In genomic region chr3:169659858-169660614, GRCh38 we compare ENCODE assay signal across 9 cellular contexts. TPM values are rescaled to one million over a fixed set of nuclear protein-coding genes. Genes with fewer than 3 reads are reported as not detected.
A peak's percentile ranks its signal among the peaks of the same experiment; 100 is the strongest.
DNase-seq lines count a peak whose midpoint lies in the region; ATAC-seq and TF ChIP-seq lines count a peak whose summit lies in the region.
"Had no signal": no experiment of that assay in that cellular context is flagged by ENCODE, and none has a peak within 500 bp of the region (broad histone marks: within the 10 kb centered on the region; RNA-seq: fewer than 3 reads in every experiment).

No MANE protein-coding gene starts in this region.

- H3K27me3 ChIP-seq in left lung (peaks cover 36 to 100% of the 10 kb centered on the region in 2 donors), stomach (peaks cover 0 to 78% (median 37%) of the 10 kb centered on the region in 3 donors)

- DNase-seq in activated CD4-positive, alpha-beta T cell treated with anti-CD3 and anti-CD28 coated beads for 36 hours, result peak; percentile 13
- no peak for DNase-seq in activated CD4-positive, alpha-beta T cell treated with anti-CD3 and anti-CD28 coated beads, Interleukin-2, amount 50 U/mL, for 48 hours
- no peak for DNase-seq in central memory CD8-positive, alpha-beta T cell (ENCODE audit: low spot score in 2 of 2)
- no peak for DNase-seq in left lung
- DNase-seq in stomach, result peak; percentile 61
- DNase-seq in hepatic stellate cell (ENCODE audit: low spot score), result no peak
- DNase-seq in UCSD-AML1 (lab: John Stamatoyannopoulos, UW; ENCODE audit: unreplicated experiment), result no peak
- DNase-seq in SK-N-DZ (ENCODE audit: low spot score), result no peak
- DNase-seq: activated naive CD4-positive, alpha-beta T cell treated with anti-CD3 and anti-CD28 coated beads, Interleukin-2, amount 50 U/mL, for 16 hours had no signal

- POLR2A ChIA-PET in activated CD4-positive, alpha-beta T cell treated with anti-CD3 and anti-CD28 coated beads for 36 hours (lab: Charles Lee), result no interaction called here

- H3K27ac Mint-ChIP-seq in activated CD4-positive, alpha-beta T cell treated with anti-CD3 and anti-CD28 coated beads for 36 hours, result no peak overlapping the region
- H3K27ac Mint-ChIP-seq in central memory CD8-positive, alpha-beta T cell (ENCODE audit: low read depth), result no peak overlapping the region

- no peaks in the 10 kb centered on the region for H3K36me3 Mint-ChIP-seq in activated CD4-positive, alpha-beta T cell treated with anti-CD3 and anti-CD28 coated beads for 36 hours (ENCODE audit: low read depth)
- H3K36me3 Mint-ChIP-seq in central memory CD8-positive, alpha-beta T cell (ENCODE audit: insufficient read depth), result peaks cover 4% of the 10 kb centered on the region

- H3K27ac ChIP-seq in left lung (peak overlapping the region; percentile 88 to 90), stomach (peak overlapping the region; percentile 90 to 97 (median 94))

- CTCF ChIA-PET in activated CD4-positive, alpha-beta T cell treated with anti-CD3 and anti-CD28 coated beads for 36 hours (lab: Charles Lee), result interaction anchor here (2.6 kb wide), 1 partner anchor 9 kb away, joined by 10 read pairs; no protein-coding TSS in a partner anchor

- peaks cover 67% of the 10 kb centered on the region for H3K27me3 Mint-ChIP-seq in activated CD4-positive, alpha-beta T cell treated with anti-CD3 and anti-CD28 coated beads for 36 hours
- H3K27me3 Mint-ChIP-seq in central memory CD8-positive, alpha-beta T cell, result peaks cover 81% of the 10 kb centered on the region

- intact Hi-C loops in activated CD4-positive, alpha-beta T cell treated with anti-CD3 and anti-CD28 coated beads for 36 hours (cut with DNase I, micrococcal nuclease), result loop anchor here in 1 of 2 experiments (2.0 kb wide), 1 partner anchor 511 kb away; no protein-coding TSS in a partner anchor
- intact Hi-C loops in left lung (cut with DNase I) (loop anchor here in 1 of 2 donors (10.0 kb wide), 1 partner anchor 515 kb away; no protein-coding TSS in a partner anchor), stomach (cut with DNase I; ENCODE audit: low total_unique reads) (loop anchor here (5.0 kb wide), 1 partner anchor 513 kb away; no protein-coding TSS in a partner anchor)

- H3K36me3 ChIP-seq in left lung, result no peaks in the 10 kb centered on the region
- H3K36me3 ChIP-seq in stomach, result no peaks in the 10 kb centered on the region

- no peak for ATAC-seq in activated CD4-positive, alpha-beta T cell treated with anti-CD3 and anti-CD28 coated beads for 36 hours
- no peak for ATAC-seq in central memory CD8-positive, alpha-beta T cell (replicated peaks; ENCODE audit: extremely low read depth, poor library complexity, severe bottlenecking)
- ATAC-seq in left lung, result no peak

- peaks cover 40% of the 10 kb centered on the region for H3K4me1 Mint-ChIP-seq in activated CD4-positive, alpha-beta T cell treated with anti-CD3 and anti-CD28 coated beads for 36 hours
- peaks cover 28% of the 10 kb centered on the region for H3K4me1 Mint-ChIP-seq in central memory CD8-positive, alpha-beta T cell

- no peaks in the 10 kb centered on the region for H3K9me3 Mint-ChIP-seq in activated CD4-positive, alpha-beta T cell treated with anti-CD3 and anti-CD28 coated beads for 36 hours (ENCODE audit: low read depth)
- H3K9me3 Mint-ChIP-seq in central memory CD8-positive, alpha-beta T cell, result no peaks in the 10 kb centered on the region

- no peak overlapping the region for H3K4me3 Mint-ChIP-seq in activated CD4-positive, alpha-beta T cell treated with anti-CD3 and anti-CD28 coated beads for 36 hours
- H3K4me3 Mint-ChIP-seq in central memory CD8-positive, alpha-beta T cell, result peak overlapping the region; percentile 84

- TF ChIP-seq CTCF in left lung (IDR thresholded peaks at IDR 0.05) (no peak), stomach (IDR thresholded peaks at IDR 0.05) (no peak)

- peaks cover 5 to 50% of the 10 kb centered on the region in 2 donors for H3K4me1 ChIP-seq in left lung
- H3K4me1 ChIP-seq in stomach, result peaks cover 16 to 77% (median 52%) of the 10 kb centered on the region in 4 donors

- H3K9me3 ChIP-seq in left lung (no peaks in the 10 kb centered on the region), stomach (no peaks in the 10 kb centered on the region)

- 12 to 37% (median 24%) methylated on average over 23 of the region's 23 CpGs for WGBS in stomach, 5 donors

- TF ChIP-seq POLR2A in stomach (IDR thresholded peaks at IDR 0.05), result no peak

- TF ChIP-seq EP300 in stomach (IDR thresholded peaks at IDR 0.05), result no peak

- H3K4me3 ChIP-seq in left lung (peak overlapping the region in 1 of 2 donors; percentile 60), stomach (peak overlapping the region; percentile 63 to 82 (median 74))

RNA-seq across cellular contexts. Expression of gene MECOM, which starts 3.5 kb away (rescaled TPM):
- not detected for total RNA-seq in activated CD4-positive, alpha-beta T cell treated with anti-CD3 and anti-CD28 coated beads for 36 hours
- total RNA-seq in left lung (10 to 100 TPM; 65.1 to 95.7 TPM), stomach (100 to 1,000 TPM in 4 of 5 donors, 10 to 100 TPM in 1; 35.3 to 379 (median 246) TPM)
- 10 to 100 TPM; 28.6 to 45.9 (median 39.1) TPM for polyA plus RNA-seq in stomach
- polyA plus RNA-seq in SK-N-DZ (2014; cell fraction: cytosol; rRNA removed), result 0.86 and 2.2 TPM in 2 replicates
- 0.74 and 0.90 TPM in 2 replicates for polyA plus RNA-seq in SK-N-DZ (2014; cell fraction: nucleus; rRNA removed)

Comparison
In these comparisons a context has a peak if more than half of its experiments do, and no peak if none do; other contexts are left out.
1. DNase-seq: peak in activated CD4-positive, alpha-beta T cell treated with anti-CD3 and anti-CD28 coated beads for 36 hours (single experiment) and stomach (single experiment); none in activated CD4-positive, alpha-beta T cell treated with anti-CD3 and anti-CD28 coated beads, Interleukin-2, amount 50 U/mL, for 48 hours (0 of 2), central memory CD8-positive, alpha-beta T cell (0 of 2), left lung (0 of 2), hepatic stellate cell (single experiment), UCSD-AML1 (single experiment) and SK-N-DZ (single experiment).
2. RNA of gene MECOM, which starts 3.5 kb away (total RNA-seq): 35.3 to 379 TPM in stomach and 65.1 to 95.7 TPM in left lung; not detected in activated CD4-positive, alpha-beta T cell treated with anti-CD3 and anti-CD28 coated beads for 36 hours; every median in the first group is over 10 times any median in the second.